8 cellular contexts compared by ENCODE assay signal in the genomic region with DNA sequence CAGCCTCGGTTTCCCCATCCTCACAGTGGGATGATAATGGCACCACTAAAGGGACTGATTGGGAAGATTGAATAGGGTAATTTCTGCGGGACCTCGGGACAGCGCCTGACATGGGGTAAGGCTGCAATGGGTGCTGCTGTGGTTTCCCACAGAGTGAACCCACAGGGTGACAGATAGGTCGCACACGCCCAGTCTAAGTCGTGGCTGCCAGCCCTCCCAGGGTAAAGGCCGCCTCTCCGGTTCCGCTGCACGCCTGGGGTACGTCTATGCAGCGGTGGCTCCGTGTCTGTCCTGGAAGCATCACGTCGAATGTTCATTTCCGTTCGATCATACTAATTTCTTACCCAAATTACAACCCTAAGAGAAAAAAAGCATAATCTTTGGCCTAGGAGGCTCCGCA. TPM values are rescaled to one million over a fixed set of nuclear protein-coding genes. Genes with fewer than 3 reads are reported as not detected.
DNase-seq lines count a peak whose midpoint lies in the region; ATAC-seq and TF ChIP-seq lines count a peak whose summit lies in the region.

No MANE protein-coding gene starts in this region.

- H3K9ac ChIP-seq in SK-N-SH, result peak overlapping the region; percentile 89; the same call in 1 of the 2 replicates

- H2AFZ ChIP-seq in SK-N-SH (ENCODE audit: low read depth), result peak overlapping the region; percentile 100

- no peak for TF ChIP-seq EP300 in SK-N-SH (IDR thresholded peaks at IDR 0.05; ENCODE audit: borderline replicate concordance in 1 of 2, low read depth in 1 of 2, low read length in 1 of 2)

- no peaks in the 10 kb centered on the region for H3K9me2 ChIP-seq in SK-N-SH

- no peaks in the 10 kb centered on the region for H3K27me3 ChIP-seq in SK-N-SH (ENCODE audit: insufficient read depth)

- POLR2A ChIA-PET in SK-N-SH (lab: Yijun Ruan, JAX) (interaction anchor here (0.6 kb wide), 1 partner anchor 91 kb away, joined by 3 read pairs; no protein-coding TSS in a partner anchor), GM10248 (lab: Yijun Ruan, JAX) (no interaction called here)

- no peak overlapping the region for H3K27ac Mint-ChIP-seq in endothelial cell (ENCODE audit: unreplicated experiment)
- peak overlapping the region; percentile 89 for H3K27ac Mint-ChIP-seq in progenitor cell of endocrine pancreas

- H3K36me3 Mint-ChIP-seq in endothelial cell (ENCODE audit: low read depth, unreplicated experiment) (no peaks in the 10 kb centered on the region), progenitor cell of endocrine pancreas (ENCODE audit: insufficient read depth) (no peaks in the 10 kb centered on the region)

- H3K79me2 ChIP-seq in SK-N-SH (ENCODE audit: insufficient read depth), result peaks cover 13% of the 10 kb centered on the region

- H3K4me3 Mint-ChIP-seq in endothelial cell (ENCODE audit: unreplicated experiment) (peak overlapping the region; percentile 83), progenitor cell of endocrine pancreas (ENCODE audit: low read depth) (peak overlapping the region; percentile 64)

- TF ChIP-seq CTCF in GM12864 (IDR thresholded peaks at IDR 0.05; ENCODE audit: low read depth, low read length, missing control alignments) (no peak), SK-N-SH (IDR thresholded peaks at IDR 0.05) (no peak), endothelial cell (IDR thresholded peaks at IDR 0.05; ENCODE audit: unreplicated experiment) (no peak), progenitor cell of endocrine pancreas (IDR thresholded peaks at IDR 0.05; ENCODE audit: unreplicated experiment) (no peak), GM10248 (IDR thresholded peaks at IDR 0.05; ENCODE audit: control extremely low read depth, extremely low read depth, low read depth, missing control alignments) (no peak)

- WGBS in SK-N-SH (ENCODE audit: low lambda C conversion rate), result 61% methylated on average over 18 of the region's 19 CpGs

- H3K4me2 ChIP-seq in SK-N-SH, result peak overlapping the region; percentile 88

- H3K9me3 ChIP-seq in SK-N-SH, result no peaks in the 10 kb centered on the region

- H3K36me3 ChIP-seq in SK-N-SH (replicated peaks in 1 of 2; ENCODE audit: control insufficient read depth in 1 of 2, insufficient read depth in 2 of 2, low read length in 1 of 2), result no peaks in the 10 kb centered on the region

- H3K4me1 Mint-ChIP-seq in endothelial cell (ENCODE audit: unreplicated experiment) (peaks cover 26% of the 10 kb centered on the region), progenitor cell of endocrine pancreas (ENCODE audit: low read depth) (peaks cover 16% of the 10 kb centered on the region)

- H3K4me1 ChIP-seq in SK-N-SH (ENCODE audit: control insufficient read depth in 1 of 2, insufficient read depth in 2 of 2, low read depth in 1 of 2, low read length in 1 of 2), result peaks cover 0 to 24% of the 10 kb centered on the region in 2 experiments; a peak in 2 of 4 replicates

- CTCF ChIA-PET in SK-N-SH (lab: Yijun Ruan, JAX) (interaction anchor here (0.7 to 9.5 kb wide), 8 partner anchors 90 to 395 kb away, joined by 3 to 72 read pairs (median 3); a partner anchor contains a TSS), GM10248 (lab: Yijun Ruan, JAX) (interaction anchor here (0.7 to 1.9 kb wide), 7 partner anchors 8 to 612 kb away, joined by 3 to 4 read pairs (median 3); no protein-coding TSS in a partner anchor)

- DNase-seq in GM12864 (ENCODE audit: low read depth) (no peak), SK-N-SH (peak; percentile 33), endothelial cell (ENCODE audit: low spot score) (no peak), progenitor cell of endocrine pancreas (ENCODE audit: low spot score, unreplicated experiment) (no peak), SKM-1 treated with dmso at 0.1 percent for 144 hours (lab: John Stamatoyannopoulos, UW; ENCODE audit: unreplicated experiment) (no peak), GM10248 (ENCODE audit: extremely low spot score) (no peak), head of caudate nucleus (no peak)

- H3F3A ChIP-seq in SK-N-SH (replicated peaks; ENCODE audit: insufficient read depth), result peaks cover 8% of the 10 kb centered on the region

- intact Hi-C loops in head of caudate nucleus (cut with DNase I), result no loop called here

- H3K9me3 Mint-ChIP-seq in endothelial cell (ENCODE audit: unreplicated experiment) (no peaks in the 10 kb centered on the region), progenitor cell of endocrine pancreas (ENCODE audit: low read depth) (no peaks in the 10 kb centered on the region)

- H3K27ac ChIP-seq in SK-N-SH (ENCODE audit: low read depth in 2 of 2, low read length in 1 of 2), result no peak overlapping the region

- ATAC-seq in GM21528 (IDR thresholded peaks at IDR 0.05; ENCODE audit: low FRiP score, unreplicated experiment), result no peak

- H3K27me3 Mint-ChIP-seq in endothelial cell (ENCODE audit: unreplicated experiment), result peaks cover 7% of the 10 kb centered on the region
- H3K27me3 Mint-ChIP-seq in progenitor cell of endocrine pancreas, result peaks cover 52% of the 10 kb centered on the region

- H4K20me1 ChIP-seq in SK-N-SH (ENCODE audit: insufficient read depth), result no peaks in the 10 kb centered on the region

- no peak for TF ChIP-seq RAD21 in SK-N-SH (IDR thresholded peaks at IDR 0.05; ENCODE audit: low read length)

- H3K4me3 ChIP-seq in GM12864 (ENCODE audit: low read depth, low read length) (peak overlapping the region; percentile 35; the same call in 1 of the 2 replicates), SK-N-SH (ENCODE audit: low read depth in 2 of 2, low read length in 1 of 2) (peak overlapping the region; percentile 67 to 76)

TF ChIP-seq in SK-N-SH, 30 proteins besides CTCF, POLR2A, EP300 and RAD21 (continues in another document):
- TF ChIP-seq, protein P1, sequence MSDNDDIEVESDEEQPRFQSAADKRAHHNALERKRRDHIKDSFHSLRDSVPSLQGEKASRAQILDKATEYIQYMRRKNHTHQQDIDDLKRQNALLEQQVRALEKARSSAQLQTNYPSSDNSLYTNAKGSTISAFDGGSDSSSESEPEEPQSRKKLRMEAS (IDR thresholded peaks at IDR 0.05; ENCODE audit: low read depth), result no peak
- TF ChIP-seq NFIC (IDR thresholded peaks at IDR 0.05; ENCODE audit: borderline replicate concordance) (no peak), FOXM1 (IDR thresholded peaks at IDR 0.05; ENCODE audit: low read depth) (no peak), RXRA (IDR thresholded peaks at IDR 0.05; ENCODE audit: borderline replicate concordance, low read depth) (no peak), RFX5 (IDR thresholded peaks at IDR 0.05; ENCODE audit: low read length) (no peak), FOSL2 (IDR thresholded peaks at IDR 0.05; ENCODE audit: borderline replicate concordance, low read depth) (no peak)
- TF ChIP-seq, protein P2, sequence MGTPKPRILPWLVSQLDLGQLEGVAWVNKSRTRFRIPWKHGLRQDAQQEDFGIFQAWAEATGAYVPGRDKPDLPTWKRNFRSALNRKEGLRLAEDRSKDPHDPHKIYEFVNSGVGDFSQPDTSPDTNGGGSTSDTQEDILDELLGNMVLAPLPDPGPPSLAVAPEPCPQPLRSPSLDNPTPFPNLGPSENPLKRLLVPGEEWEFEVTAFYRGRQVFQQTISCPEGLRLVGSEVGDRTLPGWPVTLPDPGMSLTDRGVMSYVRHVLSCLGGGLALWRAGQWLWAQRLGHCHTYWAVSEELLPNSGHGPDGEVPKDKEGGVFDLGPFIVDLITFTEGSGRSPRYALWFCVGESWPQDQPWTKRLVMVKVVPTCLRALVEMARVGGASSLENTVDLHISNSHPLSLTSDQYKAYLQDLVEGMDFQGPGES (IDR thresholded peaks at IDR 0.05; ENCODE audit: low read depth, low read length), result no peak
- TF ChIP-seq, protein P3, sequence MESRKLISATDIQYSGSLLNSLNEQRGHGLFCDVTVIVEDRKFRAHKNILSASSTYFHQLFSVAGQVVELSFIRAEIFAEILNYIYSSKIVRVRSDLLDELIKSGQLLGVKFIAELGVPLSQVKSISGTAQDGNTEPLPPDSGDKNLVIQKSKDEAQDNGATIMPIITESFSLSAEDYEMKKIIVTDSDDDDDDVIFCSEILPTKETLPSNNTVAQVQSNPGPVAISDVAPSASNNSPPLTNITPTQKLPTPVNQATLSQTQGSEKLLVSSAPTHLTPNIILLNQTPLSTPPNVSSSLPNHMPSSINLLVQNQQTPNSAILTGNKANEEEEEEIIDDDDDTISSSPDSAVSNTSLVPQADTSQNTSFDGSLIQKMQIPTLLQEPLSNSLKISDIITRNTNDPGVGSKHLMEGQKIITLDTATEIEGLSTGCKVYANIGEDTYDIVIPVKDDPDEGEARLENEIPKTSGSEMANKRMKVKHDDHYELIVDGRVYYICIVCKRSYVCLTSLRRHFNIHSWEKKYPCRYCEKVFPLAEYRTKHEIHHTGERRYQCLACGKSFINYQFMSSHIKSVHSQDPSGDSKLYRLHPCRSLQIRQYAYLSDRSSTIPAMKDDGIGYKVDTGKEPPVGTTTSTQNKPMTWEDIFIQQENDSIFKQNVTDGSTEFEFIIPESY (IDR thresholded peaks at IDR 0.05; ENCODE audit: borderline replicate concordance, low read depth), result no peak
- TF ChIP-seq, protein P4, sequence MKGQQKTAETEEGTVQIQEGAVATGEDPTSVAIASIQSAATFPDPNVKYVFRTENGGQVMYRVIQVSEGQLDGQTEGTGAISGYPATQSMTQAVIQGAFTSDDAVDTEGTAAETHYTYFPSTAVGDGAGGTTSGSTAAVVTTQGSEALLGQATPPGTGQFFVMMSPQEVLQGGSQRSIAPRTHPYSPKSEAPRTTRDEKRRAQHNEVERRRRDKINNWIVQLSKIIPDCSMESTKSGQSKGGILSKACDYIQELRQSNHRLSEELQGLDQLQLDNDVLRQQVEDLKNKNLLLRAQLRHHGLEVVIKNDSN (IDR thresholded peaks at IDR 0.05; ENCODE audit: borderline replicate concordance, low read depth), result no peak

RNA-seq across cellular contexts. Expression of a gene that starts 0.6 kb away (rescaled TPM):
- polyA plus RNA-seq in SK-N-SH (2012; rRNA removed), result 0.67 and 1.1 TPM in 2 replicates
- 0.31 and 0.35 TPM in 2 replicates for polyA plus RNA-seq in SK-N-SH (2012; cell fraction: cytosol; rRNA removed)
- polyA plus RNA-seq in SK-N-SH (2012; cell fraction: nucleus; rRNA removed), result 1.8 and 3.0 TPM in 2 replicates
- total RNA-seq in endothelial cell (ENCODE audit: unreplicated experiment) (3.7 TPM), progenitor cell of endocrine pancreas (0.43 and 0.64 TPM in 2 replicates)

RNA-seq across cellular contexts. Expression of a gene that starts 4.0 kb away (rescaled TPM):
- polyA plus RNA-seq in SK-N-SH (2012; rRNA removed), result 11.9 and 12.1 TPM in 2 replicates
- 17.4 and 21.5 TPM in 2 replicates for polyA plus RNA-seq in SK-N-SH (2012; cell fraction: cytosol; rRNA removed)
- 7.8 and 8.4 TPM in 2 replicates for polyA plus RNA-seq in SK-N-SH (2012; cell fraction: nucleus; rRNA removed)
- total RNA-seq in endothelial cell (ENCODE audit: unreplicated experiment) (22.3 TPM), progenitor cell of endocrine pancreas (17.9 and 18.5 TPM in 2 replicates)

RNA-seq across cellular contexts. Expression of a gene that starts 55.9 kb away (rescaled TPM):
- polyA plus RNA-seq in SK-N-SH (2012; rRNA removed), result 12.3 and 15.0 TPM in 2 replicates
- polyA plus RNA-seq in SK-N-SH (2012; cell fraction: cytosol; rRNA removed), result 12.8 and 13.5 TPM in 2 replicates
- 21.5 and 28.5 TPM in 2 replicates for polyA plus RNA-seq in SK-N-SH (2012; cell fraction: nucleus; rRNA removed)
- total RNA-seq in endothelial cell (ENCODE audit: unreplicated experiment) (169 TPM), progenitor cell of endocrine pancreas (47.2 and 47.7 TPM in 2 replicates)
